Comparison of ENCODE assay signal across 18 cellular contexts in the genomic region with DNA sequence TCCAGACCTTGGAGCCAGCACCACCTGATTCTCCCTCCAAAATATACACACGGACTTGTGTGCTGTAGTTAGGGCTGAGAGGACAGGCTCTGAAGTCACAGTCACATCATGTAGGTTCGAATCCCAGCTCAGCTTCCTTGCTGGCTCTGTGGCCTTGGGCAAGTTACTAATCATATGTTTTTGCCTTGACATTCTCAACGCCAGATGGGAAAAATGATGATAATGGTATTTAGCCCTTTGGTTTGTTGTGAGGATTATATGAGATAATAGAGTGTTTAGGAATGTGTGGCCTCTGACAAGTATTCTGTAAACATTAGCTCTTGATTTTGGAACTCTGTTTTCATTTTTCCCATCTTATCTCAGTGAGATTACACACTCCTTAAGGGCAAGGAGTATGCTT.
DNase-seq lines count a peak whose midpoint lies in the region; ATAC-seq and TF ChIP-seq lines count a peak whose summit lies in the region.
"Had no signal": no experiment of that assay in that cellular context is flagged by ENCODE, and none has a peak within 500 bp of the region (broad histone marks: within the 10 kb centered on the region; RNA-seq: fewer than 3 reads in every experiment).

No MANE protein-coding gene starts in this region.

- no peaks in the 10 kb centered on the region for H4K20me1 ChIP-seq in hepatocyte (ENCODE audit: insufficient read depth, poor library complexity, severe bottlenecking)
- H4K20me1 ChIP-seq: BLaER1 treated with 17β-estradiol and CSF1 and Interleukin-3, amounts not matched to agents 10 nM and 100 nM had no signal

- H3K4me1 ChIP-seq in hepatocyte (ENCODE audit: insufficient read depth), result no peaks in the 10 kb centered on the region
- H3K4me1 ChIP-seq: HAP-1 had no signal

- H3K4me2 ChIP-seq in hepatocyte, result no peak overlapping the region
- H3K4me2 ChIP-seq: BLaER1 treated with 17β-estradiol and CSF1 and Interleukin-3, amounts not matched to agents 10 nM and 100 nM had no signal

- H3K4me1 Mint-ChIP-seq in activated T-helper 17 cell treated with anti-CD3 and anti-CD28 coated beads, Interleukin-2, amount 50 U/mL, for 72 hours, result no peaks in the 10 kb centered on the region
- H3K4me1 Mint-ChIP-seq: B cell had no signal

- ATAC-seq in activated T-helper 17 cell treated with anti-CD3 and anti-CD28 coated beads, Interleukin-2, amount 50 U/mL, for 72 hours (replicated peaks), result no peak
- ATAC-seq in activated naive CD4-positive, alpha-beta T cell treated with anti-CD3 and anti-CD28 coated beads, Interleukin-2, amount 50 U/mL, for 72 hours, result no peak
- ATAC-seq in HG03469 (IDR thresholded peaks at IDR 0.05; ENCODE audit: unreplicated experiment) (no peak), HG03460 (IDR thresholded peaks at IDR 0.05; ENCODE audit: unreplicated experiment) (no peak)
- ATAC-seq: CD8-positive, alpha-beta T cell had no signal

- peak; percentile 31 for DNase-seq in EL
- DNase-seq in coronary artery (ENCODE audit: low spot score), result peak; percentile 50
- no peak for DNase-seq in hepatocyte (ENCODE audit: low spot score)
- no peak for DNase-seq in activated naive CD4-positive, alpha-beta T cell treated with anti-CD3 and anti-CD28 coated beads, Interleukin-2, amount 50 U/mL, for 72 hours (ENCODE audit: low spot score in 2 of 2)
- DNase-seq: CD8-positive, alpha-beta T cell; DMS 273 treated with DMSO at 0.1 percent for 48 hours; DMS53; DND-41; GDM1; GM23248; IMR-90 had no signal

- peaks cover 11% of the 10 kb centered on the region for H3K27me3 Mint-ChIP-seq in activated T-helper 17 cell treated with anti-CD3 and anti-CD28 coated beads, Interleukin-2, amount 50 U/mL, for 72 hours

- WGBS in hepatocyte (ENCODE audit: low lambda C conversion rate, missing lambda C conversion rate), result 61% methylated on average over 3 of the region's 3 CpGs

- H3K36me3 ChIP-seq in hepatocyte (replicated peaks; ENCODE audit: insufficient read depth, low read depth), result no peaks in the 10 kb centered on the region
- H3K36me3 ChIP-seq: BLaER1 treated with 17β-estradiol and CSF1 and Interleukin-3, amounts not matched to agents 10 nM and 100 nM; HAP-1 had no signal

- H3K9me2 ChIP-seq in hepatocyte (replicated peaks; ENCODE audit: insufficient read depth), result no peaks in the 10 kb centered on the region

- no peak overlapping the region for H3K27ac Mint-ChIP-seq in activated T-helper 17 cell treated with anti-CD3 and anti-CD28 coated beads, Interleukin-2, amount 50 U/mL, for 72 hours
- H3K27ac Mint-ChIP-seq in activated naive CD4-positive, alpha-beta T cell treated with anti-CD3 and anti-CD28 coated beads, Interleukin-2, amount 50 U/mL, for 72 hours, result no peak overlapping the region
- H3K27ac Mint-ChIP-seq: B cell; CD8-positive, alpha-beta T cell had no signal

- no peak overlapping the region for H3K4me3 Mint-ChIP-seq in activated T-helper 17 cell treated with anti-CD3 and anti-CD28 coated beads, Interleukin-2, amount 50 U/mL, for 72 hours
- H3K4me3 Mint-ChIP-seq: B cell; CD8-positive, alpha-beta T cell had no signal

- TF ChIP-seq CTCF in coronary artery (IDR thresholded peaks at IDR 0.05) (no peak), hepatocyte (IDR thresholded peaks at IDR 0.05; ENCODE audit: poor library complexity) (no peak)

- H3K36me3 Mint-ChIP-seq in activated T-helper 17 cell treated with anti-CD3 and anti-CD28 coated beads, Interleukin-2, amount 50 U/mL, for 72 hours (ENCODE audit: low read depth), result no peaks in the 10 kb centered on the region
- H3K36me3 Mint-ChIP-seq in activated naive CD4-positive, alpha-beta T cell treated with anti-CD3 and anti-CD28 coated beads, Interleukin-2, amount 50 U/mL, for 72 hours, result no peaks in the 10 kb centered on the region
- H3K36me3 Mint-ChIP-seq: CD8-positive, alpha-beta T cell had no signal

- H3K27ac ChIP-seq in coronary artery (no peak overlapping the region), hepatocyte (peak overlapping the region; percentile 44)
- H3K27ac ChIP-seq: BLaER1 treated with 17β-estradiol and CSF1 and Interleukin-3, amounts not matched to agents 10 nM and 100 nM; GM23248; HL-60 had no signal

- H3K27me3 ChIP-seq in hepatocyte, result no peaks in the 10 kb centered on the region
- H3K27me3 ChIP-seq: BLaER1 treated with 17β-estradiol and CSF1 and Interleukin-3, amounts not matched to agents 10 nM and 100 nM had no signal

- no peak overlapping the region for H3K4me3 ChIP-seq in coronary artery
- no peak overlapping the region for H3K4me3 ChIP-seq in hepatocyte
- H3K4me3 ChIP-seq: BLaER1 treated with 17β-estradiol and CSF1 and Interleukin-3, amounts not matched to agents 10 nM and 100 nM; GM23248; HAP-1 had no signal

- peaks cover 7% of the 10 kb centered on the region for H3K79me2 ChIP-seq in hepatocyte

- no peak overlapping the region for H2AFZ ChIP-seq in hepatocyte
- H2AFZ ChIP-seq: GM23248 had no signal

- H3K9me3 ChIP-seq in hepatocyte (ENCODE audit: low read depth), result no peaks in the 10 kb centered on the region
- H3K9me3 ChIP-seq: BLaER1 treated with 17β-estradiol and CSF1 and Interleukin-3, amounts not matched to agents 10 nM and 100 nM; HAP-1 had no signal

- H3K9me3 Mint-ChIP-seq in activated T-helper 17 cell treated with anti-CD3 and anti-CD28 coated beads, Interleukin-2, amount 50 U/mL, for 72 hours, result no peaks in the 10 kb centered on the region
- H3K9me3 Mint-ChIP-seq in activated naive CD4-positive, alpha-beta T cell treated with anti-CD3 and anti-CD28 coated beads, Interleukin-2, amount 50 U/mL, for 72 hours, result no peaks in the 10 kb centered on the region
- H3K9me3 Mint-ChIP-seq: CD8-positive, alpha-beta T cell had no signal

Comparison
In these comparisons a context has a peak if more than half of its experiments do, and no peak if none do; other contexts are left out.
1. DNase-seq: peak in EL (single experiment) and coronary artery (single experiment); none in hepatocyte (single experiment) and activated naive CD4-positive, alpha-beta T cell treated with anti-CD3 and anti-CD28 coated beads, Interleukin-2, amount 50 U/mL, for 72 hours (0 of 2).